ENCODE assay signal across 10 cellular contexts in genomic region chr11:68628837-68629236, GRCh38. TPM values are rescaled to one million over a fixed set of nuclear protein-coding genes. Genes with fewer than 3 reads are reported as not detected.
"Had no signal": no experiment of that assay in that cellular context is flagged by ENCODE, and none has a peak within 500 bp of the region (broad histone marks: within the 10 kb centered on the region; RNA-seq: fewer than 3 reads in every experiment).

No MANE protein-coding gene starts in this region.

RNA-seq across cellular contexts. Expression of gene GAL, which starts 55.5 kb away (rescaled TPM):
- total RNA-seq: naive thymus-derived CD8-positive, alpha-beta T cell; natural killer cell; occipital lobe; osteoblast; osteocyte; renal cortical epithelial cell; right atrium auricular region; right cardiac atrium; sciatic nerve; spleen had no signal
- polyA plus RNA-seq: naive thymus-derived CD8-positive, alpha-beta T cell; spleen had no signal
